ENCODE assay signal across 9 cellular contexts in genomic region chr17:39626671-39627169, GRCh38. TPM values are rescaled to one million over a fixed set of nuclear protein-coding genes. Genes with fewer than 3 reads are reported as not detected.
DNase-seq lines count a peak whose midpoint lies in the region; ATAC-seq and TF ChIP-seq lines count a peak whose summit lies in the region.
"Had no signal": no experiment of that assay in that cellular context is flagged by ENCODE, and none has a peak within 500 bp of the region (broad histone marks: within the 10 kb centered on the region; RNA-seq: fewer than 3 reads in every experiment).

TSS of gene PPP1R1B (plus strand) at chr17:39626952. CDS start at chr17:39627393, 441 bp downstream.

- POLR2A ChIA-PET in T-cell (lab: Charles Lee) = interaction anchor here in 1 of 2 donors (0.7 kb wide), 1 partner anchor 235 kb away, joined by 3 read pairs; no protein-coding TSS in a partner anchor

- H3K9me3 Mint-ChIP-seq in T-cell (no peaks in the 10 kb centered on the region), progenitor cell of endocrine pancreas (ENCODE audit: low read depth) (no peaks in the 10 kb centered on the region)

- DNase-seq in COR-L47 (lab: John Stamatoyannopoulos, UW) = peak; percentile 21
- no peak for DNase-seq in T-cell
- DNase-seq in head of caudate nucleus = peak in 41 of 42 donors; percentile 33 to 91 (median 78)
- no peak for DNase-seq in progenitor cell of endocrine pancreas (ENCODE audit: low spot score, unreplicated experiment)
- DNase-seq in GM20000 (ENCODE audit: low spot score) = no peak
- no peak for DNase-seq in NCI-H1930 (lab: John Stamatoyannopoulos, UW)
- no peak for DNase-seq in kidney tubule cell (ENCODE audit: low spot score)
- DNase-seq in epidermal melanocyte (ENCODE audit: insufficient read length, low spot score) = no peak

- H3K4me1 Mint-ChIP-seq in T-cell = peaks cover 28 to 39% (median 32%) of the 10 kb centered on the region in 3 donors
- H3K4me1 Mint-ChIP-seq in progenitor cell of endocrine pancreas (ENCODE audit: low read depth) = peaks cover 11% of the 10 kb centered on the region

- no peak for ATAC-seq in T-cell (replicated peaks in 1 of 4)

- TF ChIP-seq CTCF in progenitor cell of endocrine pancreas (IDR thresholded peaks at IDR 0.05; ENCODE audit: unreplicated experiment) (no peak), GM20000 (IDR thresholded peaks at IDR 0.05; ENCODE audit: extremely low read depth, missing control alignments) (no peak)

- peak within 1 kb of the TSS; percentile 46 to 66 (median 49) for H3K4me3 Mint-ChIP-seq in T-cell
- H3K4me3 Mint-ChIP-seq in progenitor cell of endocrine pancreas (ENCODE audit: low read depth) = peak within 1 kb of the TSS; percentile 46

- H3K27ac Mint-ChIP-seq in T-cell (no peak within 1 kb of the TSS), progenitor cell of endocrine pancreas (no peak within 1 kb of the TSS)

- H3K27me3 Mint-ChIP-seq in T-cell (peaks cover 36 to 39% of the 10 kb centered on the region in 2 donors), progenitor cell of endocrine pancreas (peaks cover 72% of the 10 kb centered on the region)

- intact Hi-C loops in head of caudate nucleus (cut with DNase I) = no loop called here

- no peaks in the 10 kb centered on the region for H3K36me3 Mint-ChIP-seq in T-cell
- no peaks in the 10 kb centered on the region for H3K36me3 Mint-ChIP-seq in progenitor cell of endocrine pancreas (ENCODE audit: insufficient read depth)

- CTCF ChIA-PET in T-cell (lab: Charles Lee) = no interaction called here

RNA-seq across cellular contexts. Expression of gene PPP1R1B, which starts in this region (rescaled TPM):
- total RNA-seq in T-cell (under 1 TPM in 4 of 5 donors, not detected in 1; 0.12 to 0.35 (median 0.18) TPM), progenitor cell of endocrine pancreas (0.89 TPM in 1 of 2 replicates, not detected in the other)
- total RNA-seq: myocyte had no signal

Comparison
In these comparisons a context has a peak if more than half of its experiments do, and no peak if none do; other contexts are left out.
1. DNase-seq: peak in COR-L47 (single experiment) and head of caudate nucleus (41 of 42); none in T-cell (0 of 34), progenitor cell of endocrine pancreas (single experiment), GM20000 (single experiment), NCI-H1930 (0 of 2), kidney tubule cell (single experiment) and epidermal melanocyte (single experiment).